In the genomic region with DNA sequence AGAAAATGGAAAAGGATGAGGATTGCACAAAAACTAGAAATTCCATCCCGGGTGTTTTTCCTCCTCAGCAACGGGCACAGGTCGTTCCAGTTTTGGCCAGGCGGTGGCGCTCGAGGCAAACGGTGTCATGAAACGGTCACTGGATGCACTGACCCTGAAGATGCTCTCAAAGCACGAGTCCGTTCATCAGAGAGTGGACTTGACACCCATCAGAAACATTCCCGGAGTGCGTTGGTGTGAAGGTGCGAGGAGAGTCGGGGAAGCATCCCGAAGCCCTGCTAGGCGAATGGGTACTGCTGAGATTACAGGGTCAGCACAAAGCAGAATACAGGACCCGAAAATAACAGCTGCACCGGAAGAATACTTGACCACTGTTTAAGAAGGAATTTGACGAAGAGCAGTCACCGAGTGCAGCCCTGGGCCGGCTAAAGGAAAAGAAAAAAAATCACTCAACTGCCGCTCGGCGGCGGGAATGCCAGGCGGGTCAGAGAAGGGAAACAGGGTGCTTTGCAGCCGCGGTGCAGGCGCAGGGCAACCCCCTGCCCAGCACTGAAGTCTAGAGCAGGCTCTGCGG, we compare ENCODE assay signal across 8 cellular contexts.
DNase-seq lines count a peak whose midpoint lies in the region; ATAC-seq and TF ChIP-seq lines count a peak whose summit lies in the region.

No MANE protein-coding gene starts in this region.

- H3K4me3 ChIP-seq in mammary epithelial cell (replicated peaks in 1 of 3; ENCODE audit: insufficient read depth in 1 of 3, low read depth in 2 of 3, low read length in 3 of 3) (no peak overlapping the region), skin epidermis (peak overlapping the region; percentile 6 to 37 (median 22))

- in situ Hi-C loops in mammary epithelial cell (cut with MboI; ENCODE audit: low sequenced_read_pairs in 2 of 2) = loop anchor here in 1 of 2 donors (5.0 to 10.0 kb wide), 2 partner anchors 171 to 403 kb away; no protein-coding TSS in a partner anchor

- no peaks in the 10 kb centered on the region for H3K9me3 ChIP-seq in mammary epithelial cell (replicated peaks; ENCODE audit: insufficient read depth, low read length)

- peaks cover 31% of the 10 kb centered on the region for H3K4me1 Mint-ChIP-seq in WTC11
- H3K4me1 Mint-ChIP-seq in immature natural killer cell = peaks cover 6 to 11% of the 10 kb centered on the region in 2 donors

- no peaks in the 10 kb centered on the region for H4K20me1 ChIP-seq in mammary epithelial cell (ENCODE audit: insufficient read depth, low read length)

- no TSS peak for BruUV-seq in mammary epithelial cell (replicated peaks; lab: Mats Ljungman, UMichigan)

- H3K4me2 ChIP-seq in mammary epithelial cell (ENCODE audit: insufficient read depth, low read depth, low read length) = peak overlapping the region; percentile 53

- H3K27ac Mint-ChIP-seq in WTC11 (peak overlapping the region; percentile 98), immature natural killer cell (no peak overlapping the region)

- peak; percentile 76 for DNase-seq in DMS 273 (lab: John Stamatoyannopoulos, UW; ENCODE audit: unreplicated experiment)
- DNase-seq in DMS 273 treated with DMSO at 0.1 percent for 48 hours (lab: John Stamatoyannopoulos, UW) = no peak
- DNase-seq in NCI-H2171 (lab: John Stamatoyannopoulos, UW) = peak; percentile 3
- DNase-seq in WTC11 (ENCODE audit: low spot score) = peak; percentile 94
- peak; percentile 46 for DNase-seq in mammary epithelial cell
- DNase-seq in immature natural killer cell = peak; percentile 57 to 61 (median 60)
- DNase-seq in cortex of kidney (lab: John Stamatoyannopoulos, UW) = no peak

- H3K27me3 Mint-ChIP-seq in WTC11 (ENCODE audit: low read depth) = peaks cover 4% of the 10 kb centered on the region; the same call in 1 of the 2 replicates
- peaks cover 9 to 23% (median 14%) of the 10 kb centered on the region in 3 donors for H3K27me3 Mint-ChIP-seq in immature natural killer cell (ENCODE audit: low read depth in 3 of 3)

- H3K4me3 Mint-ChIP-seq in WTC11 = peak overlapping the region; percentile 75
- peak overlapping the region; percentile 29 to 74 (median 50) for H3K4me3 Mint-ChIP-seq in immature natural killer cell

- CTCF ChIA-PET in WTC11 (lab: Charles Lee) = interaction anchor here (0.6 to 2.0 kb wide), 7 partner anchors 16 to 404 kb away, joined by 3 to 15 read pairs (median 4); a partner anchor contains a TSS
- CTCF ChIA-PET in mammary epithelial cell (lab: Charles Lee; ENCODE audit: low non-redundant PET) = interaction anchor here (0.6 kb wide), 1 partner anchor 404 kb away, joined by 3 read pairs; no protein-coding TSS in a partner anchor

- no peaks in the 10 kb centered on the region for H3K27me3 ChIP-seq in mammary epithelial cell (ENCODE audit: insufficient read depth, low read length)

- peak; percentile 89 for ATAC-seq in WTC11

- dilution Hi-C loops in mammary epithelial cell (cut with HindIII; ENCODE audit: low sequenced_read_pairs) = no loop called here

- peak overlapping the region; percentile 46 for H2AFZ ChIP-seq in mammary epithelial cell (ENCODE audit: low read depth, low read length)

- POLR2A ChIA-PET in WTC11 (lab: Charles Lee) = no interaction called here

- intact Hi-C loops in mammary epithelial cell (cut with micrococcal nuclease) = loop anchor here (1.0 to 5.0 kb wide), 6 partner anchors 73 to 404 kb away; no protein-coding TSS in a partner anchor

- TF ChIP-seq CTCF in WTC11 (IDR thresholded peaks at IDR 0.05) = peak; percentile 89
- TF ChIP-seq CTCF in mammary epithelial cell (conservative IDR thresholded peaks at IDR 0.05 in 1 of 2, IDR thresholded peaks at IDR 0.05 in 1 of 2; ENCODE audit: extremely low read depth in 1 of 2, insufficient read depth in 1 of 2, low read depth in 1 of 2, low read length in 2 of 2) = peak; percentile 94 to 97

- H3K9ac ChIP-seq in mammary epithelial cell (ENCODE audit: insufficient read depth, low read length) = no peak overlapping the region

- H3K36me3 ChIP-seq in mammary epithelial cell (ENCODE audit: insufficient read depth, low read length) = no peaks in the 10 kb centered on the region

- H3K27ac ChIP-seq in mammary epithelial cell (ENCODE audit: insufficient read depth, low read depth, low read length) (no peak overlapping the region), skin epidermis (peak overlapping the region in 15 of 21 experiments; percentile 23 to 75 (median 52))

- H3K9me3 Mint-ChIP-seq in WTC11 = no peaks in the 10 kb centered on the region
- no peaks in the 10 kb centered on the region for H3K9me3 Mint-ChIP-seq in immature natural killer cell

- no peaks in the 10 kb centered on the region for H3K79me2 ChIP-seq in mammary epithelial cell (ENCODE audit: insufficient read depth, low read length)

- peaks cover 15% of the 10 kb centered on the region for H3K4me1 ChIP-seq in mammary epithelial cell (ENCODE audit: insufficient read depth, low read length)

- H3K36me3 Mint-ChIP-seq in WTC11 = no peaks in the 10 kb centered on the region
- H3K36me3 Mint-ChIP-seq in immature natural killer cell = peaks cover 0 to 3% (median 0%) of the 10 kb centered on the region in 3 donors

- WGBS in mammary epithelial cell (ENCODE audit: low coverage, missing lambda C conversion rate) = 19% methylated on average over 27 of the region's 30 CpGs

TF ChIP-seq in WTC11, 78 proteins besides CTCF, POLR2A, EP300 and RAD21 (continues in another document):
- TF ChIP-seq PRRX2 (CRISPR knock-in tag; IDR thresholded peaks at IDR 0.05) (no peak), ETV6 (CRISPR knock-in tag; IDR thresholded peaks at IDR 0.05) (peak; percentile 70; the same call in 1 of the 2 replicates), CREB1 (CRISPR knock-in tag; IDR thresholded peaks at IDR 0.05) (0 out of 2 replicates have a peak, but pooled peaks have one; percentile 28)
- TF ChIP-seq, protein P1, sequence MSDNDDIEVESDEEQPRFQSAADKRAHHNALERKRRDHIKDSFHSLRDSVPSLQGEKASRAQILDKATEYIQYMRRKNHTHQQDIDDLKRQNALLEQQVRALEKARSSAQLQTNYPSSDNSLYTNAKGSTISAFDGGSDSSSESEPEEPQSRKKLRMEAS (CRISPR knock-in tag; IDR thresholded peaks at IDR 0.05) = peak; percentile 95
- TF ChIP-seq, protein P2, sequence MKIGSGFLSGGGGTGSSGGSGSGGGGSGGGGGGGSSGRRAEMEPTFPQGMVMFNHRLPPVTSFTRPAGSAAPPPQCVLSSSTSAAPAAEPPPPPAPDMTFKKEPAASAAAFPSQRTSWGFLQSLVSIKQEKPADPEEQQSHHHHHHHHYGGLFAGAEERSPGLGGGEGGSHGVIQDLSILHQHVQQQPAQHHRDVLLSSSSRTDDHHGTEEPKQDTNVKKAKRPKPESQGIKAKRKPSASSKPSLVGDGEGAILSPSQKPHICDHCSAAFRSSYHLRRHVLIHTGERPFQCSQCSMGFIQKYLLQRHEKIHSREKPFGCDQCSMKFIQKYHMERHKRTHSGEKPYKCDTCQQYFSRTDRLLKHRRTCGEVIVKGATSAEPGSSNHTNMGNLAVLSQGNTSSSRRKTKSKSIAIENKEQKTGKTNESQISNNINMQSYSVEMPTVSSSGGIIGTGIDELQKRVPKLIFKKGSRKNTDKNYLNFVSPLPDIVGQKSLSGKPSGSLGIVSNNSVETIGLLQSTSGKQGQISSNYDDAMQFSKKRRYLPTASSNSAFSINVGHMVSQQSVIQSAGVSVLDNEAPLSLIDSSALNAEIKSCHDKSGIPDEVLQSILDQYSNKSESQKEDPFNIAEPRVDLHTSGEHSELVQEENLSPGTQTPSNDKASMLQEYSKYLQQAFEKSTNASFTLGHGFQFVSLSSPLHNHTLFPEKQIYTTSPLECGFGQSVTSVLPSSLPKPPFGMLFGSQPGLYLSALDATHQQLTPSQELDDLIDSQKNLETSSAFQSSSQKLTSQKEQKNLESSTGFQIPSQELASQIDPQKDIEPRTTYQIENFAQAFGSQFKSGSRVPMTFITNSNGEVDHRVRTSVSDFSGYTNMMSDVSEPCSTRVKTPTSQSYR (CRISPR knock-in tag; IDR thresholded peaks at IDR 0.05) = peak; percentile 42; the same call in 1 of the 2 replicates
- TF ChIP-seq, protein P3, sequence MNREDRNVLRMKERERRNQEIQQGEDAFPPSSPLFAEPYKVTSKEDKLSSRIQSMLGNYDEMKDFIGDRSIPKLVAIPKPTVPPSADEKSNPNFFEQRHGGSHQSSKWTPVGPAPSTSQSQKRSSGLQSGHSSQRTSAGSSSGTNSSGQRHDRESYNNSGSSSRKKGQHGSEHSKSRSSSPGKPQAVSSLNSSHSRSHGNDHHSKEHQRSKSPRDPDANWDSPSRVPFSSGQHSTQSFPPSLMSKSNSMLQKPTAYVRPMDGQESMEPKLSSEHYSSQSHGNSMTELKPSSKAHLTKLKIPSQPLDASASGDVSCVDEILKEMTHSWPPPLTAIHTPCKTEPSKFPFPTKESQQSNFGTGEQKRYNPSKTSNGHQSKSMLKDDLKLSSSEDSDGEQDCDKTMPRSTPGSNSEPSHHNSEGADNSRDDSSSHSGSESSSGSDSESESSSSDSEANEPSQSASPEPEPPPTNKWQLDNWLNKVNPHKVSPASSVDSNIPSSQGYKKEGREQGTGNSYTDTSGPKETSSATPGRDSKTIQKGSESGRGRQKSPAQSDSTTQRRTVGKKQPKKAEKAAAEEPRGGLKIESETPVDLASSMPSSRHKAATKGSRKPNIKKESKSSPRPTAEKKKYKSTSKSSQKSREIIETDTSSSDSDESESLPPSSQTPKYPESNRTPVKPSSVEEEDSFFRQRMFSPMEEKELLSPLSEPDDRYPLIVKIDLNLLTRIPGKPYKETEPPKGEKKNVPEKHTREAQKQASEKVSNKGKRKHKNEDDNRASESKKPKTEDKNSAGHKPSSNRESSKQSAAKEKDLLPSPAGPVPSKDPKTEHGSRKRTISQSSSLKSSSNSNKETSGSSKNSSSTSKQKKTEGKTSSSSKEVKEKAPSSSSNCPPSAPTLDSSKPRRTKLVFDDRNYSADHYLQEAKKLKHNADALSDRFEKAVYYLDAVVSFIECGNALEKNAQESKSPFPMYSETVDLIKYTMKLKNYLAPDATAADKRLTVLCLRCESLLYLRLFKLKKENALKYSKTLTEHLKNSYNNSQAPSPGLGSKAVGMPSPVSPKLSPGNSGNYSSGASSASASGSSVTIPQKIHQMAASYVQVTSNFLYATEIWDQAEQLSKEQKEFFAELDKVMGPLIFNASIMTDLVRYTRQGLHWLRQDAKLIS (CRISPR knock-in tag; IDR thresholded peaks at IDR 0.05; ENCODE audit: borderline replicate concordance) = no peak

Comparison
In these comparisons a context has a peak if more than half of its experiments do, and no peak if none do; other contexts are left out.
1. DNase-seq: peak in DMS 273 (single experiment), NCI-H2171 (single experiment), WTC11 (single experiment), mammary epithelial cell (single experiment) and immature natural killer cell (3 of 3); none in DMS 273 treated with DMSO at 0.1 percent for 48 hours (single experiment) and cortex of kidney (single experiment).
2. H3K4me3 ChIP-seq: peak in skin epidermis (7 of 7); none in mammary epithelial cell (0 of 3).